ENCODE assay signal across 8 cellular contexts in the genomic region with DNA sequence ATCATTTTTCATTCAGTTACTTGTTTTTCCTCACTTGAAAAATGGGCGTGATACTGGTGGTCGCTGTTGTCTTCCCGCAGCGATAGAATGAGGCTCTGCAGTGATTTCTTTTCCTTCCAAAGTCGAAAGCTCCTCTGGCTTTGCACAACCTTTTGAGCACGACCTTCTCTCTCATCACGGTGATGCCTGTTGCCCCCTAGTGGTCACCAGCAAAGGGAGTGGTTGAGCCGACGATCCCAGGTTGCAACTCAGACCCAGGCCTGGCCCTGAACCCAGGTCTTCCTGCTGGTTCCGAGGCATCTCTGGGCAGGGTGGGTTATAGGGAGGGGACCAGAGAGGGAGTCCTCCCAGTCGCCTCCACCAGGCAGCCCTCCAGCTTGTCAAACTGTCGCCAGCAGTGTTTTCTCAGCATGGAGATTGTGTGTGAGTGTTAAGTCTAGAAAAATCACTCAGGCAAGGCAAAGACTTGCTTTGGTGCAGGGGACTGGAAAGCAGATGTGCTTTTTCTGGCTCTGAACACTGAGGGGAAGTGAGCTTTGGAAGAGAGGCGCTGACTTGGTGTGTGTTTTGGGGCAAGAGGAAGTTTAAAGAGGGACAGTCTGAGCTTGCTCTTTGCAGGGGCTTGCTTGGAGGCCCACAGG.
A peak's percentile ranks its signal among the peaks of the same experiment; 100 is the strongest.
DNase-seq lines count a peak whose midpoint lies in the region; ATAC-seq, FAIRE-seq and TF ChIP-seq lines count a peak whose summit lies in the region.

No MANE protein-coding gene starts in this region.

- peak; percentile 26 for DNase-seq in Caki2 (ENCODE audit: low read depth)
- DNase-seq in HT1080 (ENCODE audit: low read depth): peak; percentile 36
- peak; percentile 64 for DNase-seq in RPMI7951 (ENCODE audit: low read depth)
- peak; percentile 6 for DNase-seq in activated effector memory CD4-positive, alpha-beta T cell treated with Interleukin-2 at 50 U/mL for 16 hours
- DNase-seq in frontal cortex (ENCODE audit: low spot score in 2 of 2): peak; percentile 46 to 73
- no peak for DNase-seq in omental fat pad (ENCODE audit: low spot score)
- DNase-seq in tibial artery: peak; percentile 58 to 76

- peaks cover 0 to 9% (median 3%) of the 10 kb centered on the region in 4 donors for H3K4me1 ChIP-seq in tibial artery

- TF ChIP-seq CTCF in omental fat pad (IDR thresholded peaks at IDR 0.05) (peak in 1 of 3 donors; percentile 24), tibial artery (IDR thresholded peaks at IDR 0.05) (peak; percentile 69 to 79)

- ATAC-seq in omental fat pad (ENCODE audit: low FRiP score) (peak; percentile 70), HG02885 (IDR thresholded peaks at IDR 0.05; ENCODE audit: poor library complexity, unreplicated experiment) (no peak)

- in situ Hi-C loops in Caki2 (cut with HindIII; ENCODE audit: low pct_unique_long_range_greater_than_20kb, low sequenced_read_pairs): no loop called here

- H3K9me3 ChIP-seq in tibial artery: no peaks in the 10 kb centered on the region

- H3K27ac ChIP-seq in tibial artery: no peak overlapping the region

- no peak for FAIRE-seq in frontal cortex (lab: Jason Lieb, UNC)

- intact Hi-C loops in tibial artery (cut with DNase I; ENCODE audit: low total_unique reads): loop anchor here (5.0 kb wide), 2 partner anchors 278 to 353 kb away; no protein-coding TSS in a partner anchor

- H3K27me3 ChIP-seq in tibial artery: peaks cover 0 to 9% of the 10 kb centered on the region in 2 donors

- H3K4me3 ChIP-seq in tibial artery: peak overlapping the region; percentile 35 to 48

- no peaks in the 10 kb centered on the region for H3K36me3 ChIP-seq in tibial artery
